8 cellular contexts compared by ENCODE assay signal in the genomic region with DNA sequence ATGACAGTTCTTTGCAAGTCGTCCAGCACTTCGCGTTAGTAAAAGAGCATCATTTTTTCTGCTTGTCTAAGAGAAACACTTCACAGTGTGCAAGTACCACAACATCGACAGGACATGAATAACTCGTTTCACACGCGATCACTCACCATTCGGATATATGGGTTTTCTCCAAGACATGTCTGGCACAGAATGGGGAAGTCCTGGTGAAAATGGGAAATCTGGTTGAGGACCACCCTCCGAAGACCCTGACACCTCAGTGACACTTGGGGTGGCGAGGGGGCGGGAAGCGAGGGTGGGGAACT. TPM values are rescaled to one million over a fixed set of nuclear protein-coding genes. Genes with fewer than 3 reads are reported as not detected.
A peak's percentile ranks its signal among the peaks of the same experiment; 100 is the strongest.
DNase-seq lines count a peak whose midpoint lies in the region; ATAC-seq, FAIRE-seq and TF ChIP-seq lines count a peak whose summit lies in the region.

No MANE protein-coding gene starts in this region.

- H3K79me2 ChIP-seq in parathyroid adenoma = no peaks in the 10 kb centered on the region

- H3K4me1 ChIP-seq in duodenal mucosa (ENCODE audit: control insufficient read depth in 1 of 2, insufficient read depth in 2 of 2, low read length in 2 of 2) (peaks cover 11 to 20% of the 10 kb centered on the region in 2 donors), parathyroid adenoma (peaks cover 4% of the 10 kb centered on the region)

- peaks cover 24 to 33% of the 10 kb centered on the region in 2 donors for H3K36me3 ChIP-seq in duodenal mucosa (ENCODE audit: control insufficient read depth in 1 of 2, insufficient read depth in 2 of 2, low read length in 2 of 2)
- H3K36me3 ChIP-seq in parathyroid adenoma (ENCODE audit: control insufficient read depth, insufficient read depth, low read length) = no peaks in the 10 kb centered on the region

- peak overlapping the region; percentile 82 for H3K4me2 ChIP-seq in parathyroid adenoma (ENCODE audit: low read length)

- H3K9ac ChIP-seq in duodenal mucosa (ENCODE audit: low read depth in 1 of 2, low read length in 2 of 2) (peak overlapping the region; percentile 98 to 99), parathyroid adenoma (peak overlapping the region; percentile 64)

- no peak for TF ChIP-seq CTCF in parathyroid adenoma (IDR thresholded peaks at IDR 0.05)

- peak overlapping the region; percentile 81 for H2AFZ ChIP-seq in parathyroid adenoma

- ATAC-seq in GM18498 (IDR thresholded peaks at IDR 0.05; ENCODE audit: unreplicated experiment) (peak; percentile 11), HG03442 (IDR thresholded peaks at IDR 0.05; ENCODE audit: unreplicated experiment) (peak; percentile 10), GM21515 (IDR thresholded peaks at IDR 0.05; ENCODE audit: unreplicated experiment) (no peak)

- no peak for FAIRE-seq in RCC 7860 (lab: Jason Lieb, UNC)

- H3K27me3 ChIP-seq in duodenal mucosa (ENCODE audit: control insufficient read depth in 1 of 2, insufficient read depth in 2 of 2, low read length in 2 of 2) (no peaks in the 10 kb centered on the region), parathyroid adenoma (ENCODE audit: control insufficient read depth, insufficient read depth, low read length) (no peaks in the 10 kb centered on the region)

- no peak for DNase-seq in anterior cingulate cortex (lab: John Stamatoyannopoulos, UW)
- no peak for DNase-seq in RCC 7860 (ENCODE audit: low spot score)
- DNase-seq in dermis blood vessel endothelial cell = no peak

- H3K27ac ChIP-seq in duodenal mucosa (ENCODE audit: low read depth, low read length) = peak overlapping the region; percentile 97
- peak overlapping the region; percentile 87 for H3K27ac ChIP-seq in parathyroid adenoma

- peak overlapping the region; percentile 99 to 100 for H3K4me3 ChIP-seq in duodenal mucosa (ENCODE audit: low read depth in 1 of 2, low read length in 2 of 2)
- peak overlapping the region; percentile 97 for H3K4me3 ChIP-seq in parathyroid adenoma (ENCODE audit: low read depth, low read length)

- H3K9me3 ChIP-seq in duodenal mucosa (ENCODE audit: control insufficient read depth in 1 of 2, low read length in 2 of 2) = no peaks in the 10 kb centered on the region
- no peaks in the 10 kb centered on the region for H3K9me3 ChIP-seq in parathyroid adenoma (ENCODE audit: control insufficient read depth, low read length)

RNA-seq across cellular contexts. Expression of a gene that starts 0.6 kb away (rescaled TPM):
- 31.3 and 35.9 TPM in 2 replicates for total RNA-seq in dermis blood vessel endothelial cell

RNA-seq across cellular contexts. Expression of a gene that starts 39.2 kb away (rescaled TPM):
- 0.17 and 0.37 TPM in 2 replicates for total RNA-seq in dermis blood vessel endothelial cell

RNA-seq across cellular contexts. Expression of a gene that starts 58.6 kb away (rescaled TPM):
- total RNA-seq in dermis blood vessel endothelial cell = 33.7 and 48.0 TPM in 2 replicates

RNA-seq across cellular contexts. Expression of a gene that starts 59.8 kb away (rescaled TPM):
- 14.6 and 19.1 TPM in 2 replicates for total RNA-seq in dermis blood vessel endothelial cell
